In genomic region chr9:33151601-33152000, GRCh38 we compare ENCODE assay signal across 12 cellular contexts. TPM values are rescaled to one million over a fixed set of nuclear protein-coding genes. Genes with fewer than 3 reads are reported as not detected.
DNase-seq lines count a peak whose midpoint lies in the region; ATAC-seq and TF ChIP-seq lines count a peak whose summit lies in the region.
"Had no signal": no experiment of that assay in that cellular context is flagged by ENCODE, and none has a peak within 500 bp of the region (broad histone marks: within the 10 kb centered on the region; RNA-seq: fewer than 3 reads in every experiment).

No MANE protein-coding gene starts in this region.

- H3K36me3 Mint-ChIP-seq in dendritic cell treated with granulocyte-macrophage colony-stimulating factor and Interleukin-4, amounts not matched to agents 40 ng/mL and 50 ng/mL, for 4 days (ENCODE audit: low read depth) = peaks cover 29% of the 10 kb centered on the region
- peaks cover 34% of the 10 kb centered on the region for H3K36me3 Mint-ChIP-seq in nephron progenitor cell (ENCODE audit: low read depth)

- H3K4me1 ChIP-seq in right atrium auricular region (peaks cover 0 to 86% of the 10 kb centered on the region in 2 donors), aorta (ENCODE audit: control insufficient read depth in 1 of 2, insufficient read depth in 2 of 2, low read length in 2 of 2) (peaks cover 1 to 4% of the 10 kb centered on the region in 2 donors)

- peaks cover 75% of the 10 kb centered on the region for H3K4me1 Mint-ChIP-seq in dendritic cell treated with granulocyte-macrophage colony-stimulating factor and Interleukin-4, amounts not matched to agents 40 ng/mL and 50 ng/mL, for 4 days (ENCODE audit: low read depth)
- peaks cover 46% of the 10 kb centered on the region for H3K4me1 Mint-ChIP-seq in nephron progenitor cell

- H3K27ac ChIP-seq in right atrium auricular region (peak overlapping the region; percentile 60 to 82), aorta (ENCODE audit: low read depth in 1 of 2, low read length in 2 of 2) (peak overlapping the region; percentile 11 to 80)

- H3K4me3 Mint-ChIP-seq in dendritic cell treated with granulocyte-macrophage colony-stimulating factor and Interleukin-4, amounts not matched to agents 40 ng/mL and 50 ng/mL, for 4 days = no peak overlapping the region
- no peak overlapping the region for H3K4me3 Mint-ChIP-seq in nephron progenitor cell

- no peaks in the 10 kb centered on the region for H3K9me3 Mint-ChIP-seq in dendritic cell treated with granulocyte-macrophage colony-stimulating factor and Interleukin-4, amounts not matched to agents 40 ng/mL and 50 ng/mL, for 4 days
- peaks cover 14% of the 10 kb centered on the region for H3K9me3 Mint-ChIP-seq in nephron progenitor cell

- H3K27ac Mint-ChIP-seq in dendritic cell treated with granulocyte-macrophage colony-stimulating factor and Interleukin-4, amounts not matched to agents 40 ng/mL and 50 ng/mL, for 4 days = peak overlapping the region; percentile 79
- peak overlapping the region; percentile 16 for H3K27ac Mint-ChIP-seq in nephron progenitor cell

- H3K4me3 ChIP-seq in right atrium auricular region (no peak overlapping the region), aorta (ENCODE audit: low read length in 2 of 2) (no peak overlapping the region)
- H3K4me3 ChIP-seq: lung had no signal

- DNase-seq in right atrium auricular region (ENCODE audit: low spot score) (no peak), cardiac septum (ENCODE audit: low spot score) (no peak), nephron progenitor cell (no peak), aorta (no peak), globus pallidus (ENCODE audit: low spot score) (no peak)
- no peak for DNase-seq in stimulated activated CD4-positive, alpha-beta T cell treated with anti-CD3 and anti-CD28 coated beads, Interleukin-15, amount 100 ng/mL, for 24 hours
- no peak for DNase-seq in activated CD4-positive, alpha-beta T cell treated with anti-CD3 and anti-CD28 coated beads for 4 hours
- DNase-seq: activated naive CD4-positive, alpha-beta T cell; C1 segment of cervical spinal cord; stimulated activated CD4-positive, alpha-beta T cell treated with anti-CD3 and anti-CD28 coated beads, Interleukin-4, amount 100 ng/mL, for 4 hours had no signal

- no peak for ATAC-seq in aorta (ENCODE audit: low FRiP score)

- WGBS in aorta, 2 donors = 67 to 76% methylated on average over 2 of the region's 2 CpGs

- intact Hi-C loops in cardiac septum (cut with DNase I) (no loop called here), aorta (cut with DNase I) (no loop called here)
- intact Hi-C loops in dendritic cell treated with granulocyte-macrophage colony-stimulating factor and Interleukin-4, amounts not matched to agents 40 ng/mL and 50 ng/mL, for 4 days (cut with micrococcal nuclease) = loop anchor here (5.0 kb wide), 1 partner anchor 34 kb away; no protein-coding TSS in a partner anchor

- H3K36me3 ChIP-seq in right atrium auricular region (no peaks in the 10 kb centered on the region), aorta (ENCODE audit: control insufficient read depth in 1 of 2, insufficient read depth in 2 of 2, low read length in 1 of 2) (peaks cover 0 to 3% of the 10 kb centered on the region in 2 donors)

- H3K27me3 ChIP-seq in right atrium auricular region (no peaks in the 10 kb centered on the region), aorta (ENCODE audit: control insufficient read depth in 1 of 2, insufficient read depth in 2 of 2, low read length in 1 of 2) (no peaks in the 10 kb centered on the region)

- TF ChIP-seq CTCF in right atrium auricular region (IDR thresholded peaks at IDR 0.05) = no peak
- no peak for TF ChIP-seq CTCF in nephron progenitor cell (IDR thresholded peaks at IDR 0.05)

- no peaks in the 10 kb centered on the region for H3K27me3 Mint-ChIP-seq in dendritic cell treated with granulocyte-macrophage colony-stimulating factor and Interleukin-4, amounts not matched to agents 40 ng/mL and 50 ng/mL, for 4 days
- peaks cover 2% of the 10 kb centered on the region for H3K27me3 Mint-ChIP-seq in nephron progenitor cell (ENCODE audit: low read depth, poor library complexity)

- H3K9me3 ChIP-seq in right atrium auricular region (no peaks in the 10 kb centered on the region), aorta (ENCODE audit: control insufficient read depth, low read length) (no peaks in the 10 kb centered on the region)

RNA-seq across cellular contexts. Expression of gene B4GALT1, which starts 15.5 kb away (rescaled TPM):
- total RNA-seq in right atrium auricular region = 10 to 100 TPM; 57.6 to 76.1 TPM
- 35.7 TPM for total RNA-seq in cardiac septum
- total RNA-seq in aorta = 10 to 100 TPM; 74.5 to 95.6 TPM
- polyA plus RNA-seq in aorta = 10 to 100 TPM; 15.2 to 36.0 TPM
